ENCODE assay signal across 9 cellular contexts in genomic region chr11:74870485-74870884, GRCh38.
DNase-seq lines count a peak whose midpoint lies in the region; ATAC-seq and TF ChIP-seq lines count a peak whose summit lies in the region.
"Had no signal": no experiment of that assay in that cellular context is flagged by ENCODE, and none has a peak within 500 bp of the region (broad histone marks: within the 10 kb centered on the region; RNA-seq: fewer than 3 reads in every experiment).

No MANE protein-coding gene starts in this region.

- WGBS in ovary, 3 donors, result 92 to 100% (median 96%) methylated on average over 1 of the region's 1 CpG

- H3K27ac ChIP-seq in OCI-LY1 (ENCODE audit: low read depth, low read length, poor library complexity, severe bottlenecking) (no peak overlapping the region), ovary (no peak overlapping the region)

- H3K9me3 ChIP-seq in OCI-LY1 (ENCODE audit: low read length), result peaks cover 20% of the 10 kb centered on the region
- peaks cover 6 to 61% of the 10 kb centered on the region in 2 donors for H3K9me3 ChIP-seq in ovary

- H3K4me3 ChIP-seq in GM06990 (replicated peaks; ENCODE audit: low read depth, low read length) (no peak overlapping the region), OCI-LY1 (ENCODE audit: low read depth, low read length, poor library complexity, severe bottlenecking) (no peak overlapping the region), ovary (no peak overlapping the region)

- H3K4me2 ChIP-seq in OCI-LY1 (ENCODE audit: low read length), result no peak overlapping the region

- TF ChIP-seq POLR2A in ovary (IDR thresholded peaks at IDR 0.05), result no peak

- H3K4me1 ChIP-seq in OCI-LY1 (ENCODE audit: insufficient read depth, low read length, severe bottlenecking), result no peaks in the 10 kb centered on the region
- H3K4me1 ChIP-seq in ovary (ENCODE audit: insufficient read depth), result no peaks in the 10 kb centered on the region

- H3K9ac ChIP-seq in OCI-LY1 (ENCODE audit: low read length), result no peak overlapping the region

- no peaks in the 10 kb centered on the region for H3K9me2 ChIP-seq in OCI-LY1 (ENCODE audit: low read depth, low read length)

- intact Hi-C loops in ovary (cut with DNase I), result no loop called here

- peak; percentile 40 for TF ChIP-seq CTCF in GM06990 (IDR thresholded peaks at IDR 0.05; ENCODE audit: insufficient read depth, low read length, poor library complexity, severe bottlenecking)
- TF ChIP-seq CTCF in OCI-LY1 (IDR thresholded peaks at IDR 0.05; ENCODE audit: low read length), result peak; percentile 64
- TF ChIP-seq CTCF in ovary (IDR thresholded peaks at IDR 0.05), result no peak

- H3K36me3 ChIP-seq in GM06990 (ENCODE audit: control insufficient read depth, insufficient read depth, low read length) (peaks cover 4% of the 10 kb centered on the region), OCI-LY1 (ENCODE audit: insufficient read depth, low read length) (peaks cover 56% of the 10 kb centered on the region), ovary (no peaks in the 10 kb centered on the region)

- H3F3A ChIP-seq in OCI-LY1 (ENCODE audit: insufficient read depth, low read length), result no peaks in the 10 kb centered on the region

- no peaks in the 10 kb centered on the region for H4K20me1 ChIP-seq in OCI-LY1 (ENCODE audit: insufficient read depth, low read length)

- H3K79me2 ChIP-seq in OCI-LY1 (ENCODE audit: insufficient read depth, low read length), result no peaks in the 10 kb centered on the region

- DNase-seq in AG08395 (ENCODE audit: low spot score) (peak; percentile 53), GM06990 (ENCODE audit: extremely low read depth, insufficient read length) (no peak), fibroblast of gingiva (ENCODE audit: low read depth) (peak; percentile 38), ovary (no peak), occipital lobe (lab: John Stamatoyannopoulos, UW) (no peak)
- DNase-seq: activated naive CD4-positive, alpha-beta T cell treated with Interleukin-2 at 50 U/mL for 16 hours had no signal

- H3K27me3 ChIP-seq in GM06990 (replicated peaks; ENCODE audit: control insufficient read depth, insufficient read depth, low read length), result no peaks in the 10 kb centered on the region
- H3K27me3 ChIP-seq in OCI-LY1 (ENCODE audit: insufficient read depth, low read length), result no peaks in the 10 kb centered on the region
- no peaks in the 10 kb centered on the region for H3K27me3 ChIP-seq in ovary

- no peak for ATAC-seq in GM18498 (IDR thresholded peaks at IDR 0.05; ENCODE audit: unreplicated experiment)
- ATAC-seq in GM21717 (IDR thresholded peaks at IDR 0.05; ENCODE audit: unreplicated experiment), result no peak

- no peak overlapping the region for H2AFZ ChIP-seq in OCI-LY1 (ENCODE audit: low read length)

- no peak for TF ChIP-seq EP300 in ovary (IDR thresholded peaks at IDR 0.05)

Comparison
In these comparisons a context has a peak if more than half of its experiments do, and no peak if none do; other contexts are left out.
1. DNase-seq: peak in AG08395 (single experiment) and fibroblast of gingiva (single experiment); none in GM06990 (single experiment), ovary (0 of 5) and occipital lobe (single experiment).
2. CTCF ChIP-seq: peak in GM06990 (single experiment) and OCI-LY1 (single experiment); none in ovary (0 of 3).